22 cellular contexts compared by ENCODE assay signal in the genomic region with DNA sequence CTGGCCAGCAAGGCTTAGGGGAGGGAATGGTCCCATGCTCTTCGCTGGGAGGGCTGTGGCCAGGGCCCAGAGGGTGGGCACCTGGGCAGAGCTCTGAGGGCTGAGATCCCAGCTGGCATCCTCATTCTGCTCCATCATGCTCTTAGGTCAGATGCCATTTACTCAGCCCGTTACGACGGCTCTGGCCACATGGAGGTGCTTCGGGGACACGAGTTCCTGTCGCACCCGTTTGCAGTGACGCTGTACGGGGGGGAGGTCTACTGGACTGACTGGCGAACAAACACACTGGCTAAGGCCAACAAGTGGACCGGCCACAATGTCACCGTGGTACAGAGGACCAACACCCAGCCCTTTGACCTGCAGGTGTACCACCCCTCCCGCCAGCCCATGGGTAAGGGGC. TPM values are rescaled to one million over a fixed set of nuclear protein-coding genes. Genes with fewer than 3 reads are reported as not detected.
DNase-seq lines count a peak whose midpoint lies in the region; ATAC-seq, FAIRE-seq and TF ChIP-seq lines count a peak whose summit lies in the region.
"Had no signal": no experiment of that assay in that cellular context is flagged by ENCODE, and none has a peak within 500 bp of the region (broad histone marks: within the 10 kb centered on the region; RNA-seq: fewer than 3 reads in every experiment).

No MANE protein-coding gene starts in this region.

- TF ChIP-seq CTCF in HEK293 (tag by site-specific recombination; IDR thresholded peaks at IDR 0.05) (no peak), K562 (IDR thresholded peaks at IDR 0.05 in 2 of 3, conservative IDR thresholded peaks at IDR 0.05 in 1 of 3; ENCODE audit: insufficient read depth in 2 of 3, low read depth in 1 of 3, low read length in 3 of 3) (peak in 2 of 3 experiments; percentile 12 to 17; a peak in 1 of 6 replicates), neural progenitor cell (IDR thresholded peaks at IDR 0.05) (no peak)

- peaks cover 6% of the 10 kb centered on the region for H3K27me3 Mint-ChIP-seq in neural progenitor cell (ENCODE audit: insufficient read depth, low read depth)
- peaks cover 0 to 2% of the 10 kb centered on the region in 2 donors for H3K27me3 Mint-ChIP-seq in natural killer cell treated with Interleukin-12 subunit alpha and Interleukin-12 subunit beta and Interleukin-15 and Interleukin-18, amount 100 ng/mL, for 72 hours

- no TSS peak for BruUV-seq in K562 (replicated peaks; lab: Mats Ljungman, UMichigan)

- 0 out of 2 replicates have a peak overlapping the region, but pooled peaks have one; percentile 8 for H2AFZ ChIP-seq in K562 (ENCODE audit: low read depth, low read length)
- H2AFZ ChIP-seq in neural progenitor cell (replicated peaks): no peak overlapping the region
- H2AFZ ChIP-seq: PC-9 had no signal

- in situ Hi-C loops in K562 (cut with MboI): loop anchor here (5.0 kb wide), 3 partner anchors 56 to 161 kb away; a partner anchor contains a TSS

- no peak overlapping the region for H3K4me3 ChIP-seq in BLaER1
- no peak overlapping the region for H3K4me3 ChIP-seq in HEK293 (ENCODE audit: low read depth, low read length)
- no peak overlapping the region for H3K4me3 ChIP-seq in K562
- H3K4me3 ChIP-seq in neural progenitor cell: no peak overlapping the region
- H3K4me3 ChIP-seq: PC-9, SJCRH30 had no signal

- 8% methylated on average over 14 of the region's 14 CpGs for WGBS in K562 (ENCODE audit: insufficient coverage, low coverage, missing lambda C conversion rate)

- DNase-seq in K562 (ENCODE audit: extremely low read depth in 1 of 4, low spot score in 3 of 4) (peak in 3 of 4 experiments; percentile 40 to 47 (median 44)), neural progenitor cell (ENCODE audit: low spot score) (no peak), NCI-H2196 (lab: John Stamatoyannopoulos, UW; ENCODE audit: unreplicated experiment) (no peak)
- DNase-seq in natural killer cell treated with Interleukin-12 subunit alpha and Interleukin-12 subunit beta and Interleukin-15 and Interleukin-18, amount 100 ng/mL, for 72 hours (ENCODE audit: low spot score): no peak
- DNase-seq: DMS79, NCI-H1105 treated with DMSO at 0.1 percent for 48 hours, NCI-H1694, NCI-H2107, NCI-H2227 treated with DMSO at 0.1 percent for 48 hours, NCI-H510A treated with DMSO at 0.1 percent for 48 hours, NCI-H82, PC-9, SJCRH30 had no signal

- H3K4me1 ChIP-seq in BLaER1 (peaks cover 31% of the 10 kb centered on the region), HEK293 (ENCODE audit: control insufficient read depth, insufficient read depth, low read length) (no peaks in the 10 kb centered on the region), K562 (replicated peaks in 1 of 2; ENCODE audit: control insufficient read depth in 2 of 2, insufficient read depth in 2 of 2, low read length in 2 of 2) (peaks cover 12 to 58% of the 10 kb centered on the region in 2 experiments; a peak in 4 of 5 replicates), neural progenitor cell (no peaks in the 10 kb centered on the region)
- H3K4me1 ChIP-seq: SJCRH30 had no signal

- no peak for TF ChIP-seq EP300 in K562 (IDR thresholded peaks at IDR 0.05; ENCODE audit: low read length)

- H3K9me3 Mint-ChIP-seq in neural progenitor cell: no peaks in the 10 kb centered on the region
- H3K9me3 Mint-ChIP-seq in natural killer cell treated with Interleukin-12 subunit alpha and Interleukin-12 subunit beta and Interleukin-15 and Interleukin-18, amount 100 ng/mL, for 72 hours: no peaks in the 10 kb centered on the region
- H3K9me3 Mint-ChIP-seq: IgD-negative memory B cell had no signal

- intact Hi-C loops in K562 (cut with micrococcal nuclease): no loop called here

- no peak for TF ChIP-seq RAD21 in K562 (CRISPR knock-in tag; conservative IDR thresholded peaks at IDR 0.05 in 1 of 2, IDR thresholded peaks at IDR 0.05 in 1 of 2)

- H3K9me3 ChIP-seq in BLaER1: no peaks in the 10 kb centered on the region
- no peaks in the 10 kb centered on the region for H3K9me3 ChIP-seq in HEK293 (ENCODE audit: control insufficient read depth, insufficient read depth, low read depth, low read length)
- H3K9me3 ChIP-seq in K562 (replicated peaks; ENCODE audit: control insufficient read depth, insufficient read depth, low read depth, low read length): no peaks in the 10 kb centered on the region
- no peaks in the 10 kb centered on the region for H3K9me3 ChIP-seq in neural progenitor cell (ENCODE audit: low read depth)
- H3K9me3 ChIP-seq: SJCRH30 had no signal

- peaks cover 13% of the 10 kb centered on the region for H3F3A ChIP-seq in neural progenitor cell (ENCODE audit: low read depth)

- H3K27ac ChIP-seq in BLaER1 (no peak overlapping the region), HEK293 (ENCODE audit: extremely low read depth, low read depth, low read length) (no peak overlapping the region), K562 (ENCODE audit: extremely low read depth, low read depth, low read length) (no peak overlapping the region), neural progenitor cell (no peak overlapping the region)
- H3K27ac ChIP-seq: C4-2B, PC-9, SJCRH30 had no signal

- no peak for TF ChIP-seq POLR2A in K562 (conservative IDR thresholded peaks at IDR 0.05)

- no peak overlapping the region for H3K9ac ChIP-seq in BLaER1
- 0 out of 4 replicates have a peak overlapping the region, but pooled peaks of 1 of the 2 experiments have one; percentile 1 for H3K9ac ChIP-seq in K562 (ENCODE audit: insufficient read depth in 1 of 2, low read depth in 2 of 2, low read length in 2 of 2)
- H3K9ac ChIP-seq in neural progenitor cell: no peak overlapping the region

- H3K27ac Mint-ChIP-seq in neural progenitor cell: no peak overlapping the region
- no peak overlapping the region for H3K27ac Mint-ChIP-seq in natural killer cell treated with Interleukin-12 subunit alpha and Interleukin-12 subunit beta and Interleukin-15 and Interleukin-18, amount 100 ng/mL, for 72 hours
- H3K27ac Mint-ChIP-seq: IgD-negative memory B cell had no signal

- no peaks in the 10 kb centered on the region for H3K79me2 ChIP-seq in K562 (ENCODE audit: control insufficient read depth, insufficient read depth, low read length)
- H3K79me2 ChIP-seq in neural progenitor cell (ENCODE audit: low read depth): no peaks in the 10 kb centered on the region

- H3K36me3 ChIP-seq in BLaER1 (peaks cover 58% of the 10 kb centered on the region; the same call in 1 of the 2 replicates), HEK293 (ENCODE audit: control insufficient read depth in 2 of 2, insufficient read depth in 1 of 2, low read length in 2 of 2) (peaks cover 0 to 73% of the 10 kb centered on the region in 2 experiments; a peak in 1 of 3 replicates), K562 (ENCODE audit: control insufficient read depth, insufficient read depth, low read length) (no peaks in the 10 kb centered on the region), neural progenitor cell (no peaks in the 10 kb centered on the region)
- H3K36me3 ChIP-seq: SJCRH30 had no signal

- peaks cover 3% of the 10 kb centered on the region for H3K4me1 Mint-ChIP-seq in neural progenitor cell
- peaks cover 4% of the 10 kb centered on the region in 2 donors for H3K4me1 Mint-ChIP-seq in natural killer cell treated with Interleukin-12 subunit alpha and Interleukin-12 subunit beta and Interleukin-15 and Interleukin-18, amount 100 ng/mL, for 72 hours (ENCODE audit: low read depth in 2 of 2)

- peak overlapping the region; percentile 33 for H3K4me3 Mint-ChIP-seq in neural progenitor cell
- no peak overlapping the region for H3K4me3 Mint-ChIP-seq in natural killer cell treated with Interleukin-12 subunit alpha and Interleukin-12 subunit beta and Interleukin-15 and Interleukin-18, amount 100 ng/mL, for 72 hours

- H3K9me1 ChIP-seq in K562 (ENCODE audit: control insufficient read depth, insufficient read depth, low read length): no peaks in the 10 kb centered on the region

- CTCF ChIA-PET in HEK293 (lab: Yijun Ruan, JAX) (interaction anchor here (0.6 to 10.6 kb wide), 3 partner anchors 10 to 54 kb away, joined by 3 to 259 read pairs (median 4); a partner anchor contains a TSS), K562 (lab: Yijun Ruan, JAX; ENCODE audit: low intra/inter-chr PET ratio) (no interaction called here)

- peaks cover 24% of the 10 kb centered on the region for H3K36me3 Mint-ChIP-seq in neural progenitor cell
- H3K36me3 Mint-ChIP-seq in natural killer cell treated with Interleukin-12 subunit alpha and Interleukin-12 subunit beta and Interleukin-15 and Interleukin-18, amount 100 ng/mL, for 72 hours: no peaks in the 10 kb centered on the region
- H3K36me3 Mint-ChIP-seq: IgD-negative memory B cell had no signal

- peak overlapping the region; percentile 44 for H3K4me2 ChIP-seq in BLaER1
- H3K4me2 ChIP-seq in K562 (ENCODE audit: insufficient read depth, low read length): no peak overlapping the region
- no peak overlapping the region for H3K4me2 ChIP-seq in neural progenitor cell
- H3K4me2 ChIP-seq: PC-9 had no signal

- POLR2A ChIA-PET in HEK293 (lab: Yijun Ruan, JAX) (interaction anchor here (0.6 kb wide), 1 partner anchor 90 kb away, joined by 3 read pairs; a partner anchor contains a TSS), K562 (lab: Yijun Ruan, JAX) (interaction anchor here (0.6 to 0.9 kb wide), 2 partner anchors 170 to 356 kb away, joined by 3 to 6 read pairs; no protein-coding TSS in a partner anchor)

- peak; percentile 39; the same call in 2 of the 3 replicates for ATAC-seq in K562
- no peak for ATAC-seq in GM21381 (IDR thresholded peaks at IDR 0.05; ENCODE audit: unreplicated experiment)
- ATAC-seq in natural killer cell treated with Interleukin-12 subunit alpha and Interleukin-12 subunit beta and Interleukin-15 and Interleukin-18, amount 100 ng/mL, for 72 hours: no peak

- FAIRE-seq in K562 (lab: Jason Lieb, UNC): no peak
- FAIRE-seq: H54, HTR-8/SVneo had no signal

- H3K27me3 ChIP-seq in BLaER1 (no peaks in the 10 kb centered on the region), K562 (ENCODE audit: control insufficient read depth in 2 of 2, insufficient read depth in 2 of 2, low read length in 2 of 2) (peaks cover 18 to 56% of the 10 kb centered on the region in 2 experiments; a peak in 4 of 5 replicates), neural progenitor cell (no peaks in the 10 kb centered on the region)
- H3K27me3 ChIP-seq: SJCRH30 had no signal

- H4K20me1 ChIP-seq in BLaER1 (no peaks in the 10 kb centered on the region), K562 (replicated peaks; ENCODE audit: control insufficient read depth, insufficient read depth, low read length) (peaks cover 13% of the 10 kb centered on the region), neural progenitor cell (ENCODE audit: low read depth) (peaks cover 2% of the 10 kb centered on the region)

RNA-seq across cellular contexts. Expression of a gene that starts 30.8 kb away (rescaled TPM):
- total RNA-seq in K562 (2011; cell fraction: chromatin; rRNA removed; ENCODE audit: low replicate concordance): not detected in 2 replicates
- not detected in 2 replicates for total RNA-seq in K562 (2011; cell fraction: nucleolus; rRNA removed)
- total RNA-seq in K562 (2011; cell fraction: nucleoplasm; rRNA removed): not detected in 2 replicates
- not detected in 2 replicates for total RNA-seq in K562 (2014; rRNA removed)
- not detected in 2 replicates for total RNA-seq in K562 (2014; rRNA removed; fragmentation: Illumina TruSeq; extraction: Trizol)
- total RNA-seq in K562 (2015; rRNA removed; fragmentation: Illumina TruSeq; extraction: Trizol): not detected in 2 replicates
- total RNA-seq in K562 (2021): not detected in 2 replicates
- not detected in 2 replicates for polyA plus RNA-seq in K562 (2011; rRNA removed)
- not detected in 2 replicates for polyA plus RNA-seq in K562 (2011; cell fraction: cytosol; rRNA removed)
- not detected in 2 replicates for polyA plus RNA-seq in K562 (2011; cell fraction: nucleus; rRNA removed)
- polyA plus RNA-seq in K562 (2012): not detected in 2 replicates
- not detected in 2 replicates for polyA plus RNA-seq in K562 (2014; fragmentation: Illumina TruSeq; extraction: Trizol)
- not detected for polyA plus RNA-seq in K562 (2014; fragmentation: Nextera tagmentation; extraction: Ambion mirVana)
- polyA plus RNA-seq in K562 (2014; rRNA removed): not detected in 2 replicates
- not detected in 2 replicates for polyA minus RNA-seq in K562 (2011; rRNA and poly(A)+ RNA removed)
- polyA minus RNA-seq in K562 (2011; cell fraction: cytosol; rRNA and poly(A)+ RNA removed): not detected in 2 replicates
- not detected in 2 replicates for polyA minus RNA-seq in K562 (2011; cell fraction: nucleus; rRNA and poly(A)+ RNA removed)
- total RNA-seq in neural progenitor cell (ENCODE audit: low replicate concordance): not detected in 2 replicates
- not detected for total RNA-seq in natural killer cell treated with Interleukin-12 subunit alpha and Interleukin-12 subunit beta and Interleukin-15 and Interleukin-18, amount 100 ng/mL, for 72 hours
- total RNA-seq: A673, LHCN-M2, PC-9 had no signal
- polyA plus RNA-seq: IgD-negative memory B cell had no signal

RNA-seq across cellular contexts. Expression of a gene that starts 38.4 kb away (rescaled TPM):
- total RNA-seq in K562 (2011; cell fraction: chromatin; rRNA removed; ENCODE audit: low replicate concordance): 1.7 and 4.4 TPM in 2 replicates
- total RNA-seq in K562 (2011; cell fraction: nucleolus; rRNA removed): 4.7 and 5.7 TPM in 2 replicates
- 5.1 and 6.6 TPM in 2 replicates for total RNA-seq in K562 (2011; cell fraction: nucleoplasm; rRNA removed)
- 1.0 and 1.4 TPM in 2 replicates for total RNA-seq in K562 (2014; rRNA removed)
- total RNA-seq in K562 (2014; rRNA removed; fragmentation: Illumina TruSeq; extraction: Trizol): 0.22 TPM in 1 of 2 replicates, not detected in the other
- total RNA-seq in K562 (2015; rRNA removed; fragmentation: Illumina TruSeq; extraction: Trizol): 0.19 TPM in 1 of 2 replicates, not detected in the other
- total RNA-seq in K562 (2021): 2.2 and 2.7 TPM in 2 replicates
- 0.49 and 1.7 TPM in 2 replicates for polyA plus RNA-seq in K562 (2011; rRNA removed)
- polyA plus RNA-seq in K562 (2011; cell fraction: cytosol; rRNA removed): 0.59 and 0.91 TPM in 2 replicates
- 2.4 and 3.4 TPM in 2 replicates for polyA plus RNA-seq in K562 (2011; cell fraction: nucleus; rRNA removed)
- polyA plus RNA-seq in K562 (2012): 2.7 and 7.2 TPM in 2 replicates
- 1.1 and 1.9 TPM in 2 replicates for polyA plus RNA-seq in K562 (2014; fragmentation: Illumina TruSeq; extraction: Trizol)
- polyA plus RNA-seq in K562 (2014; fragmentation: Nextera tagmentation; extraction: Ambion mirVana): not detected
- polyA plus RNA-seq in K562 (2014; rRNA removed): 1.1 and 1.3 TPM in 2 replicates
- polyA minus RNA-seq in K562 (2011; rRNA and poly(A)+ RNA removed): 0.30 TPM in 1 of 2 replicates, not detected in the other
- polyA minus RNA-seq in K562 (2011; cell fraction: cytosol; rRNA and poly(A)+ RNA removed): 3.2 and 4.1 TPM in 2 replicates
- polyA minus RNA-seq in K562 (2011; cell fraction: nucleus; rRNA and poly(A)+ RNA removed): 0.67 and 1.00 TPM in 2 replicates
- total RNA-seq in neural progenitor cell (ENCODE audit: low replicate concordance): 0.28 TPM in 1 of 2 replicates, not detected in the other
- under 1 TPM in 1 of 2 donors, not detected in 1; 0.73 TPM for total RNA-seq in natural killer cell treated with Interleukin-12 subunit alpha and Interleukin-12 subunit beta and Interleukin-15 and Interleukin-18, amount 100 ng/mL, for 72 hours

RNA-seq across cellular contexts. Expression of a gene that starts 49.9 kb away (rescaled TPM):
- total RNA-seq in K562 (2011; cell fraction: chromatin; rRNA removed; ENCODE audit: low replicate concordance): 2.3 and 6.7 TPM in 2 replicates
- total RNA-seq in K562 (2011; cell fraction: nucleolus; rRNA removed): 1.8 and 3.5 TPM in 2 replicates
- total RNA-seq in K562 (2011; cell fraction: nucleoplasm; rRNA removed): 2.2 and 5.4 TPM in 2 replicates
- total RNA-seq in K562 (2014; rRNA removed) (0.18 and 0.29 TPM in 2 replicates), K562 (2014; rRNA removed; fragmentation: Illumina TruSeq; extraction: Trizol) (0.03 and 0.04 TPM in 2 replicates), K562 (2015; rRNA removed; fragmentation: Illumina TruSeq; extraction: Trizol) (0.11 and 0.36 TPM in 2 replicates), K562 (2021) (0.64 and 1.1 TPM in 2 replicates), neural progenitor cell (ENCODE audit: low replicate concordance) (13.9 and 31.9 TPM in 2 replicates)
- polyA plus RNA-seq in K562 (2011; rRNA removed) (0.28 and 0.45 TPM in 2 replicates), K562 (2014; fragmentation: Illumina TruSeq; extraction: Trizol) (0.13 and 0.15 TPM in 2 replicates), K562 (2014; fragmentation: Nextera tagmentation; extraction: Ambion mirVana) (not detected), K562 (2014; rRNA removed) (0.19 and 0.45 TPM in 2 replicates)
- 0.27 and 0.66 TPM in 2 replicates for polyA plus RNA-seq in K562 (2011; cell fraction: cytosol; rRNA removed)
- 1.5 and 1.9 TPM in 2 replicates for polyA plus RNA-seq in K562 (2011; cell fraction: nucleus; rRNA removed)
- 0.33 and 1.8 TPM in 2 replicates for polyA plus RNA-seq in K562 (2012)
- polyA minus RNA-seq in K562 (2011; rRNA and poly(A)+ RNA removed): 1.9 and 2.0 TPM in 2 replicates
- polyA minus RNA-seq in K562 (2011; cell fraction: cytosol; rRNA and poly(A)+ RNA removed): 2.4 and 4.2 TPM in 2 replicates
- 0.40 and 2.8 TPM in 2 replicates for polyA minus RNA-seq in K562 (2011; cell fraction: nucleus; rRNA and poly(A)+ RNA removed)
- under 1 TPM; 0.42 to 0.45 TPM for total RNA-seq in natural killer cell treated with Interleukin-12 subunit alpha and Interleukin-12 subunit beta and Interleukin-15 and Interleukin-18, amount 100 ng/mL, for 72 hours

RNA-seq across cellular contexts. Expression of a gene that starts 51.3 kb away (rescaled TPM):
- 95.6 and 251 TPM in 2 replicates for total RNA-seq in K562 (2011; cell fraction: chromatin; rRNA removed; ENCODE audit: low replicate concordance)
- total RNA-seq in K562 (2011; cell fraction: nucleolus; rRNA removed): 199 and 247 TPM in 2 replicates
- 115 and 136 TPM in 2 replicates for total RNA-seq in K562 (2011; cell fraction: nucleoplasm; rRNA removed)
- total RNA-seq in K562 (2014; rRNA removed) (194 and 217 TPM in 2 replicates), K562 (2014; rRNA removed; fragmentation: Illumina TruSeq; extraction: Trizol) (76.9 and 92.0 TPM in 2 replicates), K562 (2015; rRNA removed; fragmentation: Illumina TruSeq; extraction: Trizol) (115 and 119 TPM in 2 replicates), K562 (2021) (227 and 243 TPM in 2 replicates), neural progenitor cell (ENCODE audit: low replicate concordance) (90.2 and 166 TPM in 2 replicates)
- polyA plus RNA-seq in K562 (2011; rRNA removed) (84.6 and 226 TPM in 2 replicates), K562 (2014; fragmentation: Illumina TruSeq; extraction: Trizol) (319 and 377 TPM in 2 replicates), K562 (2014; fragmentation: Nextera tagmentation; extraction: Ambion mirVana) (10 to 100 TPM; 46.1 to 81.5 TPM), K562 (2014; rRNA removed) (154 and 158 TPM in 2 replicates)
- 268 and 390 TPM in 2 replicates for polyA plus RNA-seq in K562 (2011; cell fraction: cytosol; rRNA removed)
- 341 and 344 TPM in 2 replicates for polyA plus RNA-seq in K562 (2011; cell fraction: nucleus; rRNA removed)
- polyA plus RNA-seq in K562 (2012): 190 and 549 TPM in 2 replicates
- 95.0 and 99.1 TPM in 2 replicates for polyA minus RNA-seq in K562 (2011; rRNA and poly(A)+ RNA removed)
- polyA minus RNA-seq in K562 (2011; cell fraction: cytosol; rRNA and poly(A)+ RNA removed): 155 and 228 TPM in 2 replicates
- 97.1 and 133 TPM in 2 replicates for polyA minus RNA-seq in K562 (2011; cell fraction: nucleus; rRNA and poly(A)+ RNA removed)
- 100 to 1,000 TPM; 262 to 355 TPM for total RNA-seq in natural killer cell treated with Interleukin-12 subunit alpha and Interleukin-12 subunit beta and Interleukin-15 and Interleukin-18, amount 100 ng/mL, for 72 hours

Comparison
In these comparisons a context has a peak if more than half of its experiments do, and no peak if none do; other contexts are left out.
1. CTCF ChIP-seq: peak in K562 (2 of 3); none in HEK293 (single experiment) and neural progenitor cell (single experiment).
2. DNase-seq: peak in K562 (3 of 4); none in neural progenitor cell (single experiment), natural killer cell treated with Interleukin-12 subunit alpha and Interleukin-12 subunit beta and Interleukin-15 and Interleukin-18, amount 100 ng/mL, for 72 hours (single experiment) and NCI-H2196 (single experiment).